Comparison of ENCODE assay signal across 15 cellular contexts in the genomic region with DNA sequence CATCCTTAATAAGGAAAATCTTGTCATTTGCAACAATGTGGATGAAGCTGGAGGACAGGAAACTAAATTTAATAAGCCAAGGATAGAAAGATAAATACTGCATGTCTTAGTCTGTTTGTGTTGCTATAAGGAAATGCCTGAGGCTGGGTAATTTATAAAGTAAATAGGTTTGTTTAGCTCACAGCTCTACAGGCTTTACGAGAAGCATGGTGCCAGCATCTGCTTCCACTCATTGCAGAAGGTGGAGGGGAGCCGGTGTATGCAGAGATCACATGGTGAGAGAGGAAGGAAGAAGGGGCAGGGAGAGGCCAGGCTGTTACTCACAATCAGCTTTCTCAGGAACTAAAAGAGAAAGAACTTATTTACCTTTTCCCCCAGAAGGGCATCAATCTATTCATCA.
DNase-seq lines count a peak whose midpoint lies in the region; ATAC-seq, FAIRE-seq and TF ChIP-seq lines count a peak whose summit lies in the region.
"Had no signal": no experiment of that assay in that cellular context is flagged by ENCODE, and none has a peak within 500 bp of the region (broad histone marks: within the 10 kb centered on the region; RNA-seq: fewer than 3 reads in every experiment).

No MANE protein-coding gene starts in this region.

- H3K4me2 ChIP-seq in SK-N-SH (0 out of 2 replicates have a peak overlapping the region, but pooled peaks have one; percentile 2), GM23248 (ENCODE audit: unreplicated experiment) (no peak overlapping the region)

- H3K27me3 ChIP-seq in SK-N-SH (ENCODE audit: insufficient read depth) (no peaks in the 10 kb centered on the region), GM23248 (replicated peaks; ENCODE audit: insufficient read depth) (no peaks in the 10 kb centered on the region)
- H3K27me3 ChIP-seq: ovary had no signal

- in situ Hi-C loops in GM23248 (cut with MboI), result no loop called here

- H3K79me2 ChIP-seq in SK-N-SH (ENCODE audit: insufficient read depth) (no peaks in the 10 kb centered on the region), GM23248 (ENCODE audit: insufficient read depth) (no peaks in the 10 kb centered on the region)

- H3K4me1 ChIP-seq in SK-N-SH (ENCODE audit: control insufficient read depth in 1 of 2, insufficient read depth in 2 of 2, low read depth in 1 of 2, low read length in 1 of 2) (no peaks in the 10 kb centered on the region), GM23248 (ENCODE audit: insufficient read depth) (no peaks in the 10 kb centered on the region)
- H3K4me1 ChIP-seq: Caco-2 had no signal

- H3K9ac ChIP-seq in SK-N-SH (no peak overlapping the region), GM23248 (no peak overlapping the region)

- peak overlapping the region; percentile 42; the same call in 1 of the 2 replicates for H2AFZ ChIP-seq in SK-N-SH (ENCODE audit: low read depth)
- H2AFZ ChIP-seq in GM23248, result no peak overlapping the region

- H3F3A ChIP-seq in SK-N-SH (replicated peaks; ENCODE audit: insufficient read depth) (peaks cover 4% of the 10 kb centered on the region), GM23248 (ENCODE audit: insufficient read depth) (no peaks in the 10 kb centered on the region)

- no peaks in the 10 kb centered on the region for H3K9me2 ChIP-seq in SK-N-SH
- no peaks in the 10 kb centered on the region for H3K9me2 ChIP-seq in GM23248 (ENCODE audit: insufficient read depth)

- CTCF ChIA-PET in SK-N-SH (lab: Yijun Ruan, JAX), result no interaction called here

- DNase-seq in AG09309 (ENCODE audit: low read depth) (peak; percentile 32), ELF-1 (ENCODE audit: low read depth, low spot score) (peak; percentile 13), SK-N-SH (no peak), iris pigment epithelial cell (ENCODE audit: low read depth) (peak; percentile 30), GM23248 (no peak), NCI-H2171 treated with DMSO at 0.1 percent for 48 hours (lab: John Stamatoyannopoulos, UW) (no peak), frontal cortex (ENCODE audit: low spot score in 2 of 2) (no peak)
- DNase-seq: Caco-2; cortex of kidney; NCI-H526; ovary; stimulated activated CD4-positive, alpha-beta T cell treated with anti-CD3 and anti-CD28 coated beads, Interleukin-1b, Interleukin-23, amount 100 ng/mL, for 48 hours; stimulated activated naive CD4-positive, alpha-beta T cell treated with Interleukin-2 at 50 U/mL for 16 hours had no signal

- POLR2A ChIA-PET in SK-N-SH (lab: Yijun Ruan, JAX), result no interaction called here

- H3K27ac ChIP-seq in SK-N-SH (ENCODE audit: low read depth in 2 of 2, low read length in 1 of 2) (peak overlapping the region; percentile 13 to 62; a peak in 2 of 4 replicates), GM23248 (no peak overlapping the region)
- H3K27ac ChIP-seq: ovary had no signal

- no peak for FAIRE-seq in frontal cortex (lab: Jason Lieb, UNC)
- FAIRE-seq: K562 had no signal

- no peaks in the 10 kb centered on the region for H4K20me1 ChIP-seq in SK-N-SH (ENCODE audit: insufficient read depth)
- no peaks in the 10 kb centered on the region; the same call in 1 of the 2 replicates for H4K20me1 ChIP-seq in GM23248 (ENCODE audit: insufficient read depth)

- H3K4me3 ChIP-seq in AG09309 (ENCODE audit: control insufficient read depth, low read depth, low read length) (no peak overlapping the region), SK-N-SH (ENCODE audit: low read depth in 2 of 2, low read length in 1 of 2) (no peak overlapping the region), GM23248 (no peak overlapping the region)
- H3K4me3 ChIP-seq: K562, ovary had no signal

- H3K9me3 ChIP-seq in SK-N-SH, result peaks cover 4% of the 10 kb centered on the region; the same call in 1 of the 2 replicates
- H3K9me3 ChIP-seq in GM23248 (ENCODE audit: low read depth), result no peaks in the 10 kb centered on the region
- H3K9me3 ChIP-seq: Caco-2, ovary had no signal

- no peak for TF ChIP-seq EP300 in SK-N-SH (IDR thresholded peaks at IDR 0.05; ENCODE audit: borderline replicate concordance in 1 of 2, low read depth in 1 of 2, low read length in 1 of 2)

- H3K36me3 ChIP-seq in SK-N-SH (replicated peaks in 1 of 2; ENCODE audit: control insufficient read depth in 1 of 2, insufficient read depth in 2 of 2, low read length in 1 of 2), result no peaks in the 10 kb centered on the region
- no peaks in the 10 kb centered on the region for H3K36me3 ChIP-seq in GM23248 (ENCODE audit: low read depth)
- H3K36me3 ChIP-seq: ovary had no signal

- TF ChIP-seq CTCF in AG09309 (IDR thresholded peaks at IDR 0.05; ENCODE audit: control insufficient read depth, insufficient read depth, low read depth, low read length, missing control alignments) (no peak), SK-N-SH (IDR thresholded peaks at IDR 0.05) (no peak)

- no peak for ATAC-seq in GM21786 (IDR thresholded peaks at IDR 0.05; ENCODE audit: unreplicated experiment)
- ATAC-seq: K562 had no signal

- 16% methylated on average over 2 of the region's 2 CpGs for WGBS in SK-N-SH (ENCODE audit: low lambda C conversion rate)
- 59 to 75% methylated on average over 2 of the region's 2 CpGs for WGBS in GM23248 (ENCODE audit: low coverage in 1 of 2, low lambda C conversion rate in 2 of 2, missing lambda C conversion rate in 2 of 2), 2 experiments

- TF ChIP-seq RAD21 in SK-N-SH (IDR thresholded peaks at IDR 0.05; ENCODE audit: low read length), result no peak

TF ChIP-seq in SK-N-SH, 30 proteins besides CTCF, POLR2A, EP300 and RAD21:
- TF ChIP-seq SIN3A (IDR thresholded peaks at IDR 0.05; ENCODE audit: borderline replicate concordance, low read depth, low read length), result no peak
- TF ChIP-seq, protein P1, sequence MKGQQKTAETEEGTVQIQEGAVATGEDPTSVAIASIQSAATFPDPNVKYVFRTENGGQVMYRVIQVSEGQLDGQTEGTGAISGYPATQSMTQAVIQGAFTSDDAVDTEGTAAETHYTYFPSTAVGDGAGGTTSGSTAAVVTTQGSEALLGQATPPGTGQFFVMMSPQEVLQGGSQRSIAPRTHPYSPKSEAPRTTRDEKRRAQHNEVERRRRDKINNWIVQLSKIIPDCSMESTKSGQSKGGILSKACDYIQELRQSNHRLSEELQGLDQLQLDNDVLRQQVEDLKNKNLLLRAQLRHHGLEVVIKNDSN (IDR thresholded peaks at IDR 0.05; ENCODE audit: borderline replicate concordance, low read depth), result peak; percentile 57; the same call in 1 of the 2 replicates
TF ChIP-seq in SK-N-SH: peak in this region for 1.

Comparison
In these comparisons a context has a peak if more than half of its experiments do, and no peak if none do; other contexts are left out.
1. DNase-seq: peak in AG09309 (single experiment), ELF-1 (single experiment) and iris pigment epithelial cell (single experiment); none in SK-N-SH (single experiment), GM23248 (single experiment), NCI-H2171 treated with DMSO at 0.1 percent for 48 hours (single experiment) and frontal cortex (0 of 2).